In genomic region chr17:38875477-38876080, GRCh38 we compare ENCODE assay signal across 7 cellular contexts. TPM values are rescaled to one million over a fixed set of nuclear protein-coding genes. Genes with fewer than 3 reads are reported as not detected.
DNase-seq lines count a peak whose midpoint lies in the region; ATAC-seq and TF ChIP-seq lines count a peak whose summit lies in the region.

No MANE protein-coding gene starts in this region.

- H3K27ac ChIP-seq in HEK293 (ENCODE audit: extremely low read depth, low read depth, low read length) (no peak overlapping the region), stomach smooth muscle (ENCODE audit: low read length) (peak overlapping the region; percentile 53)

- TF ChIP-seq CTCF in HEK293 (tag by site-specific recombination; IDR thresholded peaks at IDR 0.05) (no peak), WTC11 (IDR thresholded peaks at IDR 0.05) (no peak)

- H3K4me1 ChIP-seq in HEK293 (ENCODE audit: control insufficient read depth, insufficient read depth, low read length) (peaks cover 26% of the 10 kb centered on the region), stomach smooth muscle (ENCODE audit: control insufficient read depth, insufficient read depth, low read length) (peaks cover 75% of the 10 kb centered on the region)

- ATAC-seq in WTC11 (no peak), HG02970 (IDR thresholded peaks at IDR 0.05; ENCODE audit: low FRiP score, unreplicated experiment) (no peak), GM18909 (IDR thresholded peaks at IDR 0.05; ENCODE audit: poor library complexity, unreplicated experiment) (no peak)

- peaks cover 90% of the 10 kb centered on the region for H3K4me1 Mint-ChIP-seq in WTC11

- no peaks in the 10 kb centered on the region for H3K9me3 ChIP-seq in HEK293 (ENCODE audit: control insufficient read depth, insufficient read depth, low read depth, low read length)
- H3K9me3 ChIP-seq in stomach smooth muscle (ENCODE audit: control insufficient read depth in 2 of 2, low read length in 2 of 2): no peaks in the 10 kb centered on the region

- no peaks in the 10 kb centered on the region for H3K9me3 Mint-ChIP-seq in WTC11

- CTCF ChIA-PET in HEK293 (lab: Yijun Ruan, JAX) (no interaction called here), WTC11 (lab: Charles Lee) (interaction anchor here (1.6 kb wide), 1 partner anchor 8 kb away, joined by 3 read pairs; no protein-coding TSS in a partner anchor)

- peak overlapping the region in 1 of 2 donors; percentile 40 for H3K9ac ChIP-seq in stomach smooth muscle (ENCODE audit: low read length in 2 of 2)

- POLR2A ChIA-PET in HEK293 (lab: Yijun Ruan, JAX) (interaction anchor here (2.3 kb wide), 1 partner anchor 22 kb away, joined by 7 read pairs; the partner anchor contains the start of gene RPL23), WTC11 (lab: Charles Lee) (interaction anchor here (0.7 kb wide), 1 partner anchor 19 kb away, joined by 4 read pairs; no protein-coding TSS in a partner anchor)

- no peaks in the 10 kb centered on the region for H3K27me3 Mint-ChIP-seq in WTC11 (ENCODE audit: low read depth)

- H3K4me3 Mint-ChIP-seq in WTC11: no peak overlapping the region

- no peak overlapping the region for H3K4me3 ChIP-seq in HEK293 (ENCODE audit: low read depth, low read length)
- H3K4me3 ChIP-seq in stomach smooth muscle (ENCODE audit: low read length in 2 of 2): no peak overlapping the region

- DNase-seq in WTC11 (ENCODE audit: low spot score): no peak
- DNase-seq in glomerular visceral epithelial cell (ENCODE audit: extremely low spot score): peak; percentile 36
- DNase-seq in inferior parietal cortex (ENCODE audit: extremely low spot score): no peak

- no peaks in the 10 kb centered on the region for H3K27me3 ChIP-seq in stomach smooth muscle (ENCODE audit: control insufficient read depth in 1 of 2, insufficient read depth in 2 of 2, low read length in 2 of 2)

- peak overlapping the region; percentile 36 for H3K27ac Mint-ChIP-seq in WTC11

- H3K36me3 ChIP-seq in HEK293 (ENCODE audit: control insufficient read depth in 2 of 2, insufficient read depth in 1 of 2, low read length in 2 of 2) (peaks cover 4 to 18% of the 10 kb centered on the region in 2 experiments; a peak in 2 of 3 replicates), stomach smooth muscle (ENCODE audit: control insufficient read depth in 2 of 2, insufficient read depth in 2 of 2, low read length in 2 of 2) (peaks cover 4 to 18% of the 10 kb centered on the region in 2 donors)

- 0 out of 2 replicates have a peak, but pooled peaks cover 2% of the 10 kb centered on the region for H3K36me3 Mint-ChIP-seq in WTC11

TF ChIP-seq in HEK293, 187 proteins besides CTCF, POLR2A, EP300 and RAD21:
- TF ChIP-seq GLIS1 (tag by site-specific recombination; IDR thresholded peaks at IDR 0.05) (peak; percentile 24; the same call in 1 of the 2 replicates), ZNF610 (tag by site-specific recombination; IDR thresholded peaks at IDR 0.05; ENCODE audit: borderline replicate concordance) (no peak), IKZF3 (tag by site-specific recombination; IDR thresholded peaks at IDR 0.05) (0 out of 2 replicates have a peak, but pooled peaks have one; percentile 14)

TF ChIP-seq in WTC11, 78 proteins besides CTCF, POLR2A, EP300 and RAD21:
- no peak for TF ChIP-seq ZNF232 (CRISPR knock-in tag; IDR thresholded peaks at IDR 0.05)
- no peak for TF ChIP-seq ESRRA (CRISPR knock-in tag; IDR thresholded peaks at IDR 0.05; ENCODE audit: borderline replicate concordance)
- no peak for TF ChIP-seq FOXK1 (CRISPR knock-in tag; IDR thresholded peaks at IDR 0.05)
- TF ChIP-seq USF1 (CRISPR knock-in tag; IDR thresholded peaks at IDR 0.05): no peak
- no peak for TF ChIP-seq ZNF532 (CRISPR knock-in tag; IDR thresholded peaks at IDR 0.05; ENCODE audit: borderline replicate concordance)
- TF ChIP-seq E2F5 (CRISPR knock-in tag; IDR thresholded peaks at IDR 0.05): no peak
- TF ChIP-seq NFATC4 (CRISPR knock-in tag; IDR thresholded peaks at IDR 0.05): no peak
- TF ChIP-seq CBFB (CRISPR knock-in tag; IDR thresholded peaks at IDR 0.05; ENCODE audit: low read depth): no peak
TF ChIP-seq in WTC11: peak in this region for 0.

RNA-seq across cellular contexts. Expression of gene LASP1, which starts 5.7 kb away (rescaled TPM):
- total RNA-seq in WTC11 (2021): 126 to 139 TPM (median 128 TPM) in 3 replicates

RNA-seq across cellular contexts. Expression of gene RPL23, which starts 22.1 kb away (rescaled TPM):
- total RNA-seq in WTC11 (2021): 1,832 to 2,028 TPM (median 1,945 TPM) in 3 replicates

RNA-seq across cellular contexts. Expression of gene CWC25, which starts 50.5 kb away (rescaled TPM):
- total RNA-seq in WTC11 (2021): 16.1 to 17.3 TPM (median 17.1 TPM) in 3 replicates
